20 cellular contexts compared by ENCODE assay signal in genomic region chr2:207304798-207305197, GRCh38.
"Had no signal": no experiment of that assay in that cellular context is flagged by ENCODE, and none has a peak within 500 bp of the region (broad histone marks: within the 10 kb centered on the region; RNA-seq: fewer than 3 reads in every experiment).

No MANE protein-coding gene starts in this region.

- DNase-seq: cortex of kidney; effector CD4-positive, alpha-beta T cell; head of caudate nucleus; mammary epithelial cell; mesendoderm; midbrain; naive thymus-derived CD4-positive, alpha-beta T cell; nucleus accumbens; psoas muscle; right cardiac atrium; sigmoid colon; stimulated activated CD4-positive, alpha-beta T cell treated with anti-CD3 and anti-CD28 coated beads, Interleukin-2, amount 100 ng/mL, for 24 hours; stimulated activated CD4-positive, alpha-beta T cell treated with anti-CD3 and anti-CD28 coated beads, Interleukin-4, amount 100 ng/mL, for 24 hours; stimulated activated naive CD4-positive, alpha-beta T cell treated with Interleukin-2 at 50 U/mL for 16 hours; stomach; thyroid gland; trophoblast cell had no signal

- H3K27ac Mint-ChIP-seq: naive thymus-derived CD4-positive, alpha-beta T cell; nephron; stimulated activated effector memory CD8-positive, alpha-beta T cell treated with anti-CD3 and anti-CD28 coated beads, Interleukin-12 subunit alpha, Interleukin-12 subunit beta, amount 100 ng/mL, for 72 hours had no signal

- H3K4me3 Mint-ChIP-seq: naive thymus-derived CD4-positive, alpha-beta T cell; nephron; stimulated activated effector memory CD8-positive, alpha-beta T cell treated with anti-CD3 and anti-CD28 coated beads, Interleukin-12 subunit alpha, Interleukin-12 subunit beta, amount 100 ng/mL, for 72 hours had no signal

- H3K36me3 Mint-ChIP-seq: stimulated activated effector memory CD8-positive, alpha-beta T cell treated with anti-CD3 and anti-CD28 coated beads, Interleukin-12 subunit alpha, Interleukin-12 subunit beta, amount 100 ng/mL, for 72 hours had no signal

- ATAC-seq: left lobe of liver; naive thymus-derived CD4-positive, alpha-beta T cell; psoas muscle; right cardiac atrium; stimulated activated effector memory CD8-positive, alpha-beta T cell treated with anti-CD3 and anti-CD28 coated beads, Interleukin-12 subunit alpha, Interleukin-12 subunit beta, amount 100 ng/mL, for 72 hours had no signal

- H3K4me1 Mint-ChIP-seq: stimulated activated effector memory CD8-positive, alpha-beta T cell treated with anti-CD3 and anti-CD28 coated beads, Interleukin-12 subunit alpha, Interleukin-12 subunit beta, amount 100 ng/mL, for 72 hours had no signal

- H3K27me3 Mint-ChIP-seq: naive thymus-derived CD4-positive, alpha-beta T cell had no signal

- H3K9me3 Mint-ChIP-seq: stimulated activated effector memory CD8-positive, alpha-beta T cell treated with anti-CD3 and anti-CD28 coated beads, Interleukin-12 subunit alpha, Interleukin-12 subunit beta, amount 100 ng/mL, for 72 hours had no signal
